ENCODE assay signal across 8 cellular contexts in genomic region chr6:71287926-71288227, GRCh38. TPM values are rescaled to one million over a fixed set of nuclear protein-coding genes. Genes with fewer than 3 reads are reported as not detected.
DNase-seq lines count a peak whose midpoint lies in the region; ATAC-seq lines count a peak whose summit lies in the region.

No MANE protein-coding gene starts in this region.

- peak; percentile 83 for DNase-seq in DMS 273 (lab: John Stamatoyannopoulos, UW; ENCODE audit: unreplicated experiment)
- DNase-seq in DMS 273 treated with DMSO at 0.1 percent for 48 hours (lab: John Stamatoyannopoulos, UW) = no peak
- no peak for DNase-seq in activated naive CD8-positive, alpha-beta T cell treated with anti-CD3 and anti-CD28 coated beads, Interleukin-2, amount 10 ng/mL, durations not matched to agents 7 days and 5 days
- DNase-seq in immature natural killer cell = no peak
- DNase-seq in HT-29 (ENCODE audit: low spot score) = no peak
- no peak for DNase-seq in NCI-H345 (lab: John Stamatoyannopoulos, UW)

- H3K36me3 ChIP-seq in subcutaneous abdominal adipose tissue (ENCODE audit: control insufficient read depth in 5 of 5, insufficient read depth in 5 of 5, low read length in 5 of 5) = no peaks in the 10 kb centered on the region

- POLR2A ChIA-PET in activated naive CD8-positive, alpha-beta T cell treated with anti-CD3 and anti-CD28 coated beads, Interleukin-2, amount 10 ng/mL, durations not matched to agents 7 days and 5 days (lab: Charles Lee) = interaction anchor here (0.8 to 1.3 kb wide), 7 partner anchors 10 to 1491 kb away, joined by 3 to 6 read pairs (median 3); partner anchors contain the start of gene LMBRD1

- peaks cover 8% of the 10 kb centered on the region for H3K27me3 Mint-ChIP-seq in activated naive CD8-positive, alpha-beta T cell treated with anti-CD3 and anti-CD28 coated beads, Interleukin-2, amount 10 ng/mL, durations not matched to agents 7 days and 5 days
- H3K27me3 Mint-ChIP-seq in immature natural killer cell (ENCODE audit: low read depth in 3 of 3) = peaks cover 2 to 6% (median 4%) of the 10 kb centered on the region in 3 donors

- H3K36me3 Mint-ChIP-seq in activated naive CD8-positive, alpha-beta T cell treated with anti-CD3 and anti-CD28 coated beads, Interleukin-2, amount 10 ng/mL, durations not matched to agents 7 days and 5 days = peaks cover 8% of the 10 kb centered on the region
- H3K36me3 Mint-ChIP-seq in immature natural killer cell = no peaks in the 10 kb centered on the region

- H3K4me1 Mint-ChIP-seq in activated naive CD8-positive, alpha-beta T cell treated with anti-CD3 and anti-CD28 coated beads, Interleukin-2, amount 10 ng/mL, durations not matched to agents 7 days and 5 days = peaks cover 28% of the 10 kb centered on the region
- H3K4me1 Mint-ChIP-seq in immature natural killer cell = peaks cover 43 to 46% of the 10 kb centered on the region in 2 donors

- ATAC-seq in activated naive CD8-positive, alpha-beta T cell treated with anti-CD3 and anti-CD28 coated beads, Interleukin-2, amount 10 ng/mL, durations not matched to agents 7 days and 5 days (ENCODE audit: low read depth) = no peak
- ATAC-seq in HG03354 (IDR thresholded peaks at IDR 0.05; ENCODE audit: poor library complexity, severe bottlenecking, unreplicated experiment) = no peak

- H3K4me1 ChIP-seq in subcutaneous abdominal adipose tissue (ENCODE audit: control insufficient read depth in 5 of 5, insufficient read depth in 5 of 5, low read length in 5 of 5) = peaks cover 2 to 48% (median 45%) of the 10 kb centered on the region in 5 donors

- no peaks in the 10 kb centered on the region for H3K9me3 ChIP-seq in subcutaneous abdominal adipose tissue (ENCODE audit: control insufficient read depth in 5 of 5, low read length in 5 of 5)

- peak overlapping the region; percentile 77 for H3K4me3 Mint-ChIP-seq in activated naive CD8-positive, alpha-beta T cell treated with anti-CD3 and anti-CD28 coated beads, Interleukin-2, amount 10 ng/mL, durations not matched to agents 7 days and 5 days
- H3K4me3 Mint-ChIP-seq in immature natural killer cell = peak overlapping the region; percentile 79 to 87 (median 82)

- H3K27ac Mint-ChIP-seq in activated naive CD8-positive, alpha-beta T cell treated with anti-CD3 and anti-CD28 coated beads, Interleukin-2, amount 10 ng/mL, durations not matched to agents 7 days and 5 days = peak overlapping the region; percentile 75
- H3K27ac Mint-ChIP-seq in immature natural killer cell = peak overlapping the region; percentile 74 to 91 (median 88)

- no peaks in the 10 kb centered on the region for H3K9me3 Mint-ChIP-seq in activated naive CD8-positive, alpha-beta T cell treated with anti-CD3 and anti-CD28 coated beads, Interleukin-2, amount 10 ng/mL, durations not matched to agents 7 days and 5 days
- no peaks in the 10 kb centered on the region for H3K9me3 Mint-ChIP-seq in immature natural killer cell

- H3K9ac ChIP-seq in subcutaneous abdominal adipose tissue (ENCODE audit: low read length in 5 of 5) = peak overlapping the region; percentile 39 to 76 (median 71)

- peak overlapping the region; percentile 78 to 85 (median 80) for H3K4me3 ChIP-seq in subcutaneous abdominal adipose tissue (ENCODE audit: low read depth in 1 of 5, low read length in 5 of 5)

- H3K27ac ChIP-seq in subcutaneous abdominal adipose tissue (ENCODE audit: low read depth, low read length) = peak overlapping the region; percentile 85

- H3K27me3 ChIP-seq in subcutaneous abdominal adipose tissue (ENCODE audit: control insufficient read depth in 5 of 5, insufficient read depth in 4 of 5, low read length in 5 of 5) = no peaks in the 10 kb centered on the region

RNA-seq across cellular contexts. Expression of gene OGFRL1, which starts 0.7 kb away (rescaled TPM):
- total RNA-seq in activated naive CD8-positive, alpha-beta T cell treated with anti-CD3 and anti-CD28 coated beads, Interleukin-2, amount 10 ng/mL, durations not matched to agents 7 days and 5 days = 10 to 100 TPM; 11.4 to 13.0 TPM
- polyA plus RNA-seq in immature natural killer cell = 1 to 10 TPM; 4.0 to 7.1 (median 6.1) TPM
- total RNA-seq in HT-29 (2014; rRNA removed; shearing (Covaris generic)) = not detected in 2 replicates

Comparison
In these comparisons a context has a peak if more than half of its experiments do, and no peak if none do; other contexts are left out.
1. RNA of gene OGFRL1, which starts 0.7 kb away (total RNA-seq): 11.4 to 13.0 TPM in activated naive CD8-positive, alpha-beta T cell treated with anti-CD3 and anti-CD28 coated beads, Interleukin-2, amount 10 ng/mL, durations not matched to agents 7 days and 5 days; not detected in HT-29; every median in the first group is over 10 times any median in the second.